2 cellular contexts compared by ENCODE assay signal in the genomic region with DNA sequence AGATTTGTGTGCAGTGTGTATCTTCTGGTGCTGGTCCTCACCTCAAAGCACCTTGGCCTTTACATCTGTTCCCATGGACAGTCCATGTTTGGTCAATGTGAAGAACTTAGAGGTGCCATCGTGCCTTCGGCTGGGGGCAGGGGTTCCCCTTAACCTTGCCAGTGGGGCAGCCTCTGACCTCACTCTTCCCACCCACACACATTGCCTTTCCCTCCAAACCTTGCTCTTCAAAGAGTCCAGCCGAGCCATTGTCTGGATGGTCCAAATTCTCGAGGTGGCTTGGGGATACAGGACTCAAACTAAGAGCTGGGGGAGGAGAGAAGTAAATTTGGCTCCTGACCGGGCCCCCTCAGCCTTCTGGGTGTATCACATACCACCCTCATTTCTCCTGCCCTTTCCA.
TF ChIP-seq lines count a peak whose summit lies in the region.

No MANE protein-coding gene starts in this region.

TF ChIP-seq in IMR-90, 13 proteins besides CTCF, POLR2A, EP300 and RAD21:
- no peak for TF ChIP-seq RFX5 (IDR thresholded peaks at IDR 0.05; ENCODE audit: low read depth, low read length)
- no peak for TF ChIP-seq BHLHE40 (IDR thresholded peaks at IDR 0.05; ENCODE audit: low read depth, low read length)

TF ChIP-seq in H1, 55 proteins besides CTCF, POLR2A, EP300 and RAD21:
- TF ChIP-seq RXRA (IDR thresholded peaks at IDR 0.05; ENCODE audit: insufficient read depth, low read depth, low read length): no peak
- no peak for TF ChIP-seq CTBP2 (IDR thresholded peaks at IDR 0.05; ENCODE audit: borderline replicate concordance, insufficient read depth, insufficient read length, low read length)
- TF ChIP-seq SUZ12 (IDR thresholded peaks at IDR 0.05; ENCODE audit: low read length): no peak
- no peak for TF ChIP-seq BACH1 (IDR thresholded peaks at IDR 0.05; ENCODE audit: low read length)
- TF ChIP-seq CHD2 (IDR thresholded peaks at IDR 0.05; ENCODE audit: low read length): no peak
